8 cellular contexts compared by ENCODE assay signal in genomic region chr19:8413593-8413923, GRCh38. TPM values are rescaled to one million over a fixed set of nuclear protein-coding genes. Genes with fewer than 3 reads are reported as not detected.
A peak's percentile ranks its signal among the peaks of the same experiment; 100 is the strongest.
DNase-seq lines count a peak whose midpoint lies in the region; ATAC-seq and TF ChIP-seq lines count a peak whose summit lies in the region.

No MANE protein-coding gene starts in this region.

- H3K27me3 Mint-ChIP-seq in natural killer cell treated with Interleukin-12 subunit alpha and Interleukin-12 subunit beta and Interleukin-15 and Interleukin-18, amount 100 ng/mL, for 72 hours, result no peaks in the 10 kb centered on the region

- H3K27me3 ChIP-seq in BJ (ENCODE audit: control insufficient read depth, insufficient read depth, low read length) (no peaks in the 10 kb centered on the region), KMS-11 (ENCODE audit: insufficient read depth, low read depth) (no peaks in the 10 kb centered on the region), colonic mucosa (no peaks in the 10 kb centered on the region)

- DNase-seq in BJ (ENCODE audit: low read depth) (no peak), colonic mucosa (no peak), activated gamma-delta T cell treated with Interleukin-2 at 50 U/mL for 16 hours (no peak), NCI-H2227 treated with DMSO at 0.1 percent for 48 hours (lab: John Stamatoyannopoulos, UW) (no peak), DMS53 (lab: John Stamatoyannopoulos, UW) (no peak), NCI-H2029 treated with DMSO at 0.1 percent for 48 hours (lab: John Stamatoyannopoulos, UW) (no peak)
- DNase-seq in natural killer cell treated with Interleukin-12 subunit alpha and Interleukin-12 subunit beta and Interleukin-15 and Interleukin-18, amount 100 ng/mL, for 72 hours (ENCODE audit: low spot score), result no peak

- intact Hi-C loops in colonic mucosa (cut with DNase I), result loop anchor here (5.0 kb wide), 1 partner anchor 89 kb away; the partner anchor contains the start of gene PRAM1

- H3K27ac ChIP-seq in KMS-11 (no peak overlapping the region), colonic mucosa (no peak overlapping the region)

- no peaks in the 10 kb centered on the region for H3K79me2 ChIP-seq in KMS-11 (ENCODE audit: insufficient read depth, low read depth)

- peaks cover 4 to 8% of the 10 kb centered on the region in 2 donors for H3K4me1 Mint-ChIP-seq in natural killer cell treated with Interleukin-12 subunit alpha and Interleukin-12 subunit beta and Interleukin-15 and Interleukin-18, amount 100 ng/mL, for 72 hours (ENCODE audit: low read depth in 2 of 2)

- ATAC-seq in natural killer cell treated with Interleukin-12 subunit alpha and Interleukin-12 subunit beta and Interleukin-15 and Interleukin-18, amount 100 ng/mL, for 72 hours, result no peak

- H3K4me2 ChIP-seq in KMS-11, result peak overlapping the region; percentile 95

- peak overlapping the region; percentile 55 for H3K4me3 ChIP-seq in BJ (ENCODE audit: low read depth, low read length)
- H3K4me3 ChIP-seq in KMS-11 (IDR thresholded peaks at IDR 0.05; ENCODE audit: insufficient read depth, low read depth, low read length), result no peak overlapping the region
- peak overlapping the region; percentile 88 for H3K4me3 ChIP-seq in colonic mucosa

- CTCF ChIA-PET in BJ (lab: Yijun Ruan, JAX), result interaction anchor here (0.7 to 3.4 kb wide), 19 partner anchors 9 to 165 kb away, joined by 3 to 22 read pairs (median 3); partner anchors contain the start of gene HNRNPM

- peak overlapping the region; percentile 46; the same call in 1 of the 2 replicates for H3K9ac ChIP-seq in KMS-11
- peak overlapping the region; percentile 49 to 90 for H3K9ac ChIP-seq in colonic mucosa (ENCODE audit: low read depth in 2 of 2, low read length in 2 of 2)

- H4K20me1 ChIP-seq in KMS-11 (ENCODE audit: insufficient read depth), result no peaks in the 10 kb centered on the region

- TF ChIP-seq CTCF in BJ (IDR thresholded peaks at IDR 0.05; ENCODE audit: insufficient read depth, low read depth, low read length) (no peak), KMS-11 (conservative IDR thresholded peaks at IDR 0.05; ENCODE audit: low read depth, low read length) (no peak), colonic mucosa (IDR thresholded peaks at IDR 0.05) (no peak)

- H2AFZ ChIP-seq in KMS-11 (ENCODE audit: low read depth), result peak overlapping the region; percentile 90

- H3K36me3 ChIP-seq in BJ (ENCODE audit: control insufficient read depth, insufficient read depth, low read length) (no peaks in the 10 kb centered on the region; the same call in 1 of the 2 replicates), KMS-11 (ENCODE audit: insufficient read depth) (no peaks in the 10 kb centered on the region), colonic mucosa (no peaks in the 10 kb centered on the region)

- no peaks in the 10 kb centered on the region for H3K36me3 Mint-ChIP-seq in natural killer cell treated with Interleukin-12 subunit alpha and Interleukin-12 subunit beta and Interleukin-15 and Interleukin-18, amount 100 ng/mL, for 72 hours

- POLR2A ChIA-PET in BJ (lab: Charles Lee), result interaction anchor here (0.9 kb wide), 1 partner anchor 68 kb away, joined by 5 read pairs; no protein-coding TSS in a partner anchor

- H3K4me1 ChIP-seq in KMS-11 (ENCODE audit: low read depth, poor library complexity, severe bottlenecking) (peaks cover 6% of the 10 kb centered on the region), colonic mucosa (peaks cover 4% of the 10 kb centered on the region)

- peak overlapping the region; percentile 70 for H3K4me3 Mint-ChIP-seq in natural killer cell treated with Interleukin-12 subunit alpha and Interleukin-12 subunit beta and Interleukin-15 and Interleukin-18, amount 100 ng/mL, for 72 hours

- H3K9me3 ChIP-seq in colonic mucosa, result no peaks in the 10 kb centered on the region

- H3K9me3 Mint-ChIP-seq in natural killer cell treated with Interleukin-12 subunit alpha and Interleukin-12 subunit beta and Interleukin-15 and Interleukin-18, amount 100 ng/mL, for 72 hours, result no peaks in the 10 kb centered on the region

- no peak overlapping the region for H3K27ac Mint-ChIP-seq in natural killer cell treated with Interleukin-12 subunit alpha and Interleukin-12 subunit beta and Interleukin-15 and Interleukin-18, amount 100 ng/mL, for 72 hours

RNA-seq across cellular contexts. Expression of gene MARCHF2, which starts 0.5 kb away (rescaled TPM):
- 27.3 and 39.3 TPM in 2 replicates for polyA plus RNA-seq in BJ (2011; rRNA removed)
- polyA minus RNA-seq in BJ (2011; rRNA and poly(A)+ RNA removed), result 17.9 and 25.4 TPM in 2 replicates
- 10 to 100 TPM; 18.8 to 33.1 TPM for total RNA-seq in colonic mucosa
- total RNA-seq in natural killer cell treated with Interleukin-12 subunit alpha and Interleukin-12 subunit beta and Interleukin-15 and Interleukin-18, amount 100 ng/mL, for 72 hours, result 10 to 100 TPM; 13.7 to 17.0 TPM

RNA-seq across cellular contexts. Expression of gene RAB11B, which starts 23.4 kb away (rescaled TPM):
- polyA plus RNA-seq in BJ (2011; rRNA removed), result 27.3 and 50.0 TPM in 2 replicates
- 20.9 and 22.2 TPM in 2 replicates for polyA minus RNA-seq in BJ (2011; rRNA and poly(A)+ RNA removed)
- 100 to 1,000 TPM; 117 to 127 TPM for total RNA-seq in colonic mucosa
- 100 to 1,000 TPM; 102 to 105 TPM for total RNA-seq in natural killer cell treated with Interleukin-12 subunit alpha and Interleukin-12 subunit beta and Interleukin-15 and Interleukin-18, amount 100 ng/mL, for 72 hours

RNA-seq across cellular contexts. Expression of gene HNRNPM, which starts 31.2 kb away (rescaled TPM):
- polyA plus RNA-seq in BJ (2011; rRNA removed), result 60.2 and 81.6 TPM in 2 replicates
- 25.5 and 28.9 TPM in 2 replicates for polyA minus RNA-seq in BJ (2011; rRNA and poly(A)+ RNA removed)
- 100 to 1,000 TPM; 122 to 339 TPM for total RNA-seq in colonic mucosa
- total RNA-seq in natural killer cell treated with Interleukin-12 subunit alpha and Interleukin-12 subunit beta and Interleukin-15 and Interleukin-18, amount 100 ng/mL, for 72 hours, result 100 to 1,000 TPM; 259 to 373 TPM

RNA-seq across cellular contexts. Expression of gene ANGPTL4, which starts 49.6 kb away (rescaled TPM):
- polyA plus RNA-seq in BJ (2011; rRNA removed), result 2.2 and 3.2 TPM in 2 replicates
- polyA minus RNA-seq in BJ (2011; rRNA and poly(A)+ RNA removed), result 0.93 and 1.7 TPM in 2 replicates
- 1 to 10 TPM; 7.7 to 8.1 TPM for total RNA-seq in colonic mucosa
- total RNA-seq in natural killer cell treated with Interleukin-12 subunit alpha and Interleukin-12 subunit beta and Interleukin-15 and Interleukin-18, amount 100 ng/mL, for 72 hours, result 1 to 10 TPM in 1 of 2 donors, not detected in 1; 1.8 TPM
